In genomic region chr19:10419646-10420443, GRCh38 we compare ENCODE assay signal across 8 cellular contexts. TPM values are rescaled to one million over a fixed set of nuclear protein-coding genes. Genes with fewer than 3 reads are reported as not detected.
DNase-seq lines count a peak whose midpoint lies in the region; ATAC-seq and TF ChIP-seq lines count a peak whose summit lies in the region.

No MANE protein-coding gene starts in this region.

- H3K27me3 ChIP-seq in lower lobe of right lung (ENCODE audit: low read depth): peaks cover 78% of the 10 kb centered on the region

- H3K9me3 ChIP-seq in lower lobe of right lung: no peaks in the 10 kb centered on the region

- ATAC-seq in lower lobe of right lung (no peak), GM18498 (IDR thresholded peaks at IDR 0.05; ENCODE audit: unreplicated experiment) (no peak), HG02973 (IDR thresholded peaks at IDR 0.05; ENCODE audit: unreplicated experiment) (no peak)

- TF ChIP-seq CTCF in astrocyte of the spinal cord (IDR thresholded peaks at IDR 0.05; ENCODE audit: low read depth, low read length) (no peak), lower lobe of right lung (IDR thresholded peaks at IDR 0.05) (no peak)

- H3K27ac ChIP-seq in lower lobe of right lung: no peak overlapping the region

- CTCF ChIA-PET in HEK293T (lab: Yijun Ruan, JAX): no interaction called here

- H3K4me3 ChIP-seq in astrocyte of the spinal cord (ENCODE audit: low read depth, low read length): peak overlapping the region; percentile 42
- peak overlapping the region; percentile 34 for H3K4me3 ChIP-seq in lower lobe of right lung

- POLR2A ChIA-PET in HEK293T (lab: Yijun Ruan, JAX): no interaction called here

- DNase-seq in CMK (ENCODE audit: low read depth) (peak; percentile 93), HEK293T (ENCODE audit: extremely low spot score) (peak; percentile 75), RPMI7951 (ENCODE audit: low read depth) (peak; percentile 54), astrocyte of the spinal cord (ENCODE audit: low read depth, low spot score) (peak; percentile 80), lower lobe of right lung (no peak), NCI-H345 treated with DMSO at 0.1 percent for 48 hours (lab: John Stamatoyannopoulos, UW; ENCODE audit: unreplicated experiment) (no peak)

- intact Hi-C loops in lower lobe of right lung (cut with DNase I): no loop called here

- in situ Hi-C loops in astrocyte of the spinal cord (cut with HindIII; ENCODE audit: low sequenced_read_pairs): no loop called here

- H3K36me3 ChIP-seq in lower lobe of right lung: no peaks in the 10 kb centered on the region

- peaks cover 62% of the 10 kb centered on the region for H3K4me1 ChIP-seq in lower lobe of right lung

TF ChIP-seq in HEK293T, 16 proteins besides CTCF, POLR2A, EP300 and RAD21:
- peak; percentile 98 for TF ChIP-seq PKNOX1 (IDR thresholded peaks at IDR 0.05)
- peak; percentile 89 for TF ChIP-seq FOXM1 (IDR thresholded peaks at IDR 0.05; ENCODE audit: borderline replicate concordance)
- TF ChIP-seq ZNF384 (IDR thresholded peaks at IDR 0.05): no peak
- peak; percentile 77 for TF ChIP-seq CTBP1 (IDR thresholded peaks at IDR 0.05; ENCODE audit: borderline replicate concordance)
- TF ChIP-seq TARDBP (IDR thresholded peaks at IDR 0.05): no peak
- TF ChIP-seq LEF1 (IDR thresholded peaks at IDR 0.05; ENCODE audit: borderline replicate concordance): no peak
- TF ChIP-seq SUZ12 (IDR thresholded peaks at IDR 0.05): no peak
- TF ChIP-seq L3MBTL2 (conservative IDR thresholded peaks at IDR 0.05): peak; percentile 99

RNA-seq across cellular contexts. Expression of gene PDE4A, which starts 0.5 kb away (rescaled TPM):
- 1.3 and 2.0 TPM in 2 replicates for total RNA-seq in RPMI7951 (2014; rRNA removed; shearing (Covaris generic))
- total RNA-seq in lower lobe of right lung: 35.9 TPM

RNA-seq across cellular contexts. Expression of gene CDC37, which starts 16.5 kb away (rescaled TPM):
- 89.3 and 107 TPM in 2 replicates for total RNA-seq in RPMI7951 (2014; rRNA removed; shearing (Covaris generic))
- total RNA-seq in lower lobe of right lung: 154 TPM

RNA-seq across cellular contexts. Expression of gene TYK2, which starts 39.5 kb away (rescaled TPM):
- total RNA-seq in RPMI7951 (2014; rRNA removed; shearing (Covaris generic)): 44.6 and 56.8 TPM in 2 replicates
- 164 TPM for total RNA-seq in lower lobe of right lung

Comparison
In these comparisons a context has a peak if more than half of its experiments do, and no peak if none do; other contexts are left out.
1. DNase-seq: peak in CMK (single experiment), HEK293T (single experiment), RPMI7951 (single experiment) and astrocyte of the spinal cord (single experiment); none in lower lobe of right lung (single experiment) and NCI-H345 treated with DMSO at 0.1 percent for 48 hours (single experiment).
2. RNA of gene PDE4A, which starts 0.5 kb away (total RNA-seq): 35.9 TPM in lower lobe of right lung (single experiment); 1.3 to 2.0 TPM in RPMI7951; every median in the first group is over 10 times any median in the second.